ENCODE assay signal across 1 cellular context in the genomic region with DNA sequence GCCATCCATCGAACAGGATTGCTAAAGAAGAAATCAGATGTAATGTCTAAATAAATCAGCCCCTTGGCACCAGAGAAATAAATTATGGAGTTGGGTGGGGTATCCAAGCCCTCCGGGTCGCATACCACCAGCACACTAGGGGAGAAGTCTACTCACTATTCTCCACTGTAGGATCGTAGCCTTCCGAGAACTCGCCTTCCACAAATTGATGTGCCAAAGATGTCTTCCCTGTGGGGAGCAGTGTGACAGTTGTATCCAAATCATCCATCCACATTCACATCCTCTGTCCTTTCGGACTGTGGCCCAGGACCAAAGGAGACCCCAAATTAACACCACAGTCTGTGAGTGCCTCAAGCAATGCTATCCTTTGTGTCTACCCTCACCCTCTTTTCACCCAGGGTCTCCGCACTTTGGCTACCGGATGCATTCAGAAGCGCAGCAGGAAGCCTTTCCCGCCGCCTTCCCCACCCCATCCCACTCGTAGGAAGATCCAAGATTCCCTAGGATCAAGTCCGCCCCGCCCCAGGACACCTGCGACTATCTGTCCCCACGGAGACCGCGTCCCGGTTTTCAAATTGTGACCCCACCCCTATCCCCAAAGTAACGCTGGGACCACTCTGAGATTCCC.
TF ChIP-seq lines count a peak whose summit lies in the region.

No MANE protein-coding gene starts in this region.

TF ChIP-seq in IMR-90, 13 proteins besides CTCF, POLR2A, EP300 and RAD21:
- TF ChIP-seq RFX5 (IDR thresholded peaks at IDR 0.05; ENCODE audit: low read depth, low read length) (no peak), MAZ (IDR thresholded peaks at IDR 0.05; ENCODE audit: borderline replicate concordance, low read depth, low read length) (no peak), RCOR1 (IDR thresholded peaks at IDR 0.05; ENCODE audit: insufficient replicate concordance, low read length) (no peak), MXI1 (IDR thresholded peaks at IDR 0.05; ENCODE audit: borderline replicate concordance, low read depth, low read length) (no peak), SMC3 (IDR thresholded peaks at IDR 0.05; ENCODE audit: low read depth, low read length) (no peak), FOS (IDR thresholded peaks at IDR 0.05; ENCODE audit: low read depth, low read length) (no peak), CEBPB (IDR thresholded peaks at IDR 0.05; ENCODE audit: low read depth, low read length) (no peak), NFE2L2 (IDR thresholded peaks at IDR 0.05; ENCODE audit: low read depth, low read length) (no peak), BHLHE40 (IDR thresholded peaks at IDR 0.05; ENCODE audit: low read depth, low read length) (no peak), MAFK (IDR thresholded peaks at IDR 0.05; ENCODE audit: low read depth, low read length) (no peak), CHD1 (IDR thresholded peaks at IDR 0.05; ENCODE audit: low read depth, low read length) (no peak)
- TF ChIP-seq, protein P1, sequence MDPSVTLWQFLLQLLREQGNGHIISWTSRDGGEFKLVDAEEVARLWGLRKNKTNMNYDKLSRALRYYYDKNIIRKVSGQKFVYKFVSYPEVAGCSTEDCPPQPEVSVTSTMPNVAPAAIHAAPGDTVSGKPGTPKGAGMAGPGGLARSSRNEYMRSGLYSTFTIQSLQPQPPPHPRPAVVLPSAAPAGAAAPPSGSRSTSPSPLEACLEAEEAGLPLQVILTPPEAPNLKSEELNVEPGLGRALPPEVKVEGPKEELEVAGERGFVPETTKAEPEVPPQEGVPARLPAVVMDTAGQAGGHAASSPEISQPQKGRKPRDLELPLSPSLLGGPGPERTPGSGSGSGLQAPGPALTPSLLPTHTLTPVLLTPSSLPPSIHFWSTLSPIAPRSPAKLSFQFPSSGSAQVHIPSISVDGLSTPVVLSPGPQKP (IDR thresholded peaks at IDR 0.05; ENCODE audit: borderline replicate concordance, low read depth, low read length), result no peak
- TF ChIP-seq, protein P2, sequence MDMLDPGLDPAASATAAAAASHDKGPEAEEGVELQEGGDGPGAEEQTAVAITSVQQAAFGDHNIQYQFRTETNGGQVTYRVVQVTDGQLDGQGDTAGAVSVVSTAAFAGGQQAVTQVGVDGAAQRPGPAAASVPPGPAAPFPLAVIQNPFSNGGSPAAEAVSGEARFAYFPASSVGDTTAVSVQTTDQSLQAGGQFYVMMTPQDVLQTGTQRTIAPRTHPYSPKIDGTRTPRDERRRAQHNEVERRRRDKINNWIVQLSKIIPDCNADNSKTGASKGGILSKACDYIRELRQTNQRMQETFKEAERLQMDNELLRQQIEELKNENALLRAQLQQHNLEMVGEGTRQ (IDR thresholded peaks at IDR 0.05; ENCODE audit: low read depth, low read length), result no peak
TF ChIP-seq in IMR-90: peak in this region for 0.
